ENCODE assay signal across 2 cellular contexts in the genomic region with DNA sequence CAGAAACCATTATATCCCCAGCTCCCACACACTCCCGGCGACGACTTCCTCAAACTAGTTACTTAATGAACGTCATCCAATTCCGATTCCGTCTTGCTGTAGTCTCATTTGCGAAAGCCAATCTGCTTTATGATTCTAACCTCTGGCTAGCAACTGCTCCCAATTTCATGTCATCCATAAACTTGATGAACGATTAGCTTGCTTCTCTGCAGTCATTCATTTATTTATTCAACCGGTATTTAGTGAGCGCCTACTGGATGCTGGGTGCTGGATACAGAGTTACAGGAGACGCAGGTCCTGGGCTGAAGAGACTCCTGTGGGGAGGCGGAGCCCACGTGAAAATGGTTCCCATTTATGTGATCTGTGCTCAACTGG.
TF ChIP-seq lines count a peak whose summit lies in the region.

No MANE protein-coding gene starts in this region.

TF ChIP-seq in HEK293, 187 proteins besides CTCF, POLR2A, EP300 and RAD21 (continued from another document and continues in another):
- no peak for TF ChIP-seq ZNF433 (tag by site-specific recombination; IDR thresholded peaks at IDR 0.05; ENCODE audit: low read depth)
- TF ChIP-seq ZNF391 (tag by site-specific recombination; IDR thresholded peaks at IDR 0.05; ENCODE audit: borderline replicate concordance, low read depth), result peak; percentile 38; the same call in 1 of the 2 replicates
- peak; percentile 97 for TF ChIP-seq ZNF792 (tag by site-specific recombination; IDR thresholded peaks at IDR 0.05)
- peak; percentile 93 for TF ChIP-seq ZNF664 (tag by site-specific recombination; IDR thresholded peaks at IDR 0.05)
- TF ChIP-seq ZBTB17 (tag by site-specific recombination; IDR thresholded peaks at IDR 0.05), result peak; percentile 71
- TF ChIP-seq WT1 (tag by site-specific recombination; IDR thresholded peaks at IDR 0.05), result peak; percentile 85
- TF ChIP-seq, protein P1, sequence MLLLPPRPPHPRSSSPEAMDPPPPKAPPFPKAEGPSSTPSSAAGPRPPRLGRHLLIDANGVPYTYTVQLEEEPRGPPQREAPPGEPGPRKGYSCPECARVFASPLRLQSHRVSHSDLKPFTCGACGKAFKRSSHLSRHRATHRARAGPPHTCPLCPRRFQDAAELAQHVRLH (tag by site-specific recombination; IDR thresholded peaks at IDR 0.05), result peak; percentile 26; the same call in 1 of the 2 replicates
- no peak for TF ChIP-seq ZNF157 (tag by site-specific recombination; IDR thresholded peaks at IDR 0.05)
- TF ChIP-seq ZNF600 (tag by site-specific recombination; IDR thresholded peaks at IDR 0.05), result peak; percentile 85; the same call in 1 of the 2 replicates
- peak; percentile 98 for TF ChIP-seq ZBTB20 (tag by site-specific recombination; IDR thresholded peaks at IDR 0.05)
- TF ChIP-seq OSR2 (tag by site-specific recombination; IDR thresholded peaks at IDR 0.05), result peak; percentile 95
- TF ChIP-seq, protein P2, sequence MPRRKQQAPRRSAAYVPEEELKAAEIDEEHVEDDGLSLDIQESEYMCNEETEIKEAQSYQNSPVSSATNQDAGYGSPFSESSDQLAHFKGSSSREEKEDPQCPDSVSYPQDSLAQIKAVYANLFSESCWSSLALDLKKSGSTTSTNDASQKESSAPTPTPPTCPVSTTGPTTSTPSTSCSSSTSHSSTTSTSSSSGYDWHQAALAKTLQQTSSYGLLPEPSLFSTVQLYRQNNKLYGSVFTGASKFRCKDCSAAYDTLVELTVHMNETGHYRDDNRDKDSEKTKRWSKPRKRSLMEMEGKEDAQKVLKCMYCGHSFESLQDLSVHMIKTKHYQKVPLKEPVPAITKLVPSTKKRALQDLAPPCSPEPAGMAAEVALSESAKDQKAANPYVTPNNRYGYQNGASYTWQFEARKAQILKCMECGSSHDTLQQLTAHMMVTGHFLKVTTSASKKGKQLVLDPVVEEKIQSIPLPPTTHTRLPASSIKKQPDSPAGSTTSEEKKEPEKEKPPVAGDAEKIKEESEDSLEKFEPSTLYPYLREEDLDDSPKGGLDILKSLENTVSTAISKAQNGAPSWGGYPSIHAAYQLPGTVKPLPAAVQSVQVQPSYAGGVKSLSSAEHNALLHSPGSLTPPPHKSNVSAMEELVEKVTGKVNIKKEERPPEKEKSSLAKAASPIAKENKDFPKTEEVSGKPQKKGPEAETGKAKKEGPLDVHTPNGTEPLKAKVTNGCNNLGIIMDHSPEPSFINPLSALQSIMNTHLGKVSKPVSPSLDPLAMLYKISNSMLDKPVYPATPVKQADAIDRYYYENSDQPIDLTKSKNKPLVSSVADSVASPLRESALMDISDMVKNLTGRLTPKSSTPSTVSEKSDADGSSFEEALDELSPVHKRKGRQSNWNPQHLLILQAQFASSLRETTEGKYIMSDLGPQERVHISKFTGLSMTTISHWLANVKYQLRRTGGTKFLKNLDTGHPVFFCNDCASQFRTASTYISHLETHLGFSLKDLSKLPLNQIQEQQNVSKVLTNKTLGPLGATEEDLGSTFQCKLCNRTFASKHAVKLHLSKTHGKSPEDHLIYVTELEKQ (tag by site-specific recombination; IDR thresholded peaks at IDR 0.05; ENCODE audit: borderline replicate concordance), result peak; percentile 57; the same call in 1 of the 2 replicates
- TF ChIP-seq, protein P3, sequence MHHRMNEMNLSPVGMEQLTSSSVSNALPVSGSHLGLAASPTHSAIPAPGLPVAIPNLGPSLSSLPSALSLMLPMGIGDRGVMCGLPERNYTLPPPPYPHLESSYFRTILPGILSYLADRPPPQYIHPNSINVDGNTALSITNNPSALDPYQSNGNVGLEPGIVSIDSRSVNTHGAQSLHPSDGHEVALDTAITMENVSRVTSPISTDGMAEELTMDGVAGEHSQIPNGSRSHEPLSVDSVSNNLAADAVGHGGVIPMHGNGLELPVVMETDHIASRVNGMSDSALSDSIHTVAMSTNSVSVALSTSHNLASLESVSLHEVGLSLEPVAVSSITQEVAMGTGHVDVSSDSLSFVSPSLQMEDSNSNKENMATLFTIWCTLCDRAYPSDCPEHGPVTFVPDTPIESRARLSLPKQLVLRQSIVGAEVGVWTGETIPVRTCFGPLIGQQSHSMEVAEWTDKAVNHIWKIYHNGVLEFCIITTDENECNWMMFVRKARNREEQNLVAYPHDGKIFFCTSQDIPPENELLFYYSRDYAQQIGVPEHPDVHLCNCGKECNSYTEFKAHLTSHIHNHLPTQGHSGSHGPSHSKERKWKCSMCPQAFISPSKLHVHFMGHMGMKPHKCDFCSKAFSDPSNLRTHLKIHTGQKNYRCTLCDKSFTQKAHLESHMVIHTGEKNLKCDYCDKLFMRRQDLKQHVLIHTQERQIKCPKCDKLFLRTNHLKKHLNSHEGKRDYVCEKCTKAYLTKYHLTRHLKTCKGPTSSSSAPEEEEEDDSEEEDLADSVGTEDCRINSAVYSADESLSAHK (tag by site-specific recombination; IDR thresholded peaks at IDR 0.05), result peak; percentile 47; the same call in 1 of the 2 replicates
- TF ChIP-seq RBAK (tag by site-specific recombination; IDR thresholded peaks at IDR 0.05), result no peak
- peak; percentile 79 for TF ChIP-seq ZNF629 (tag by site-specific recombination; IDR thresholded peaks at IDR 0.05)
- TF ChIP-seq GLIS1 (tag by site-specific recombination; IDR thresholded peaks at IDR 0.05), result peak; percentile 58
- TF ChIP-seq, protein P4, sequence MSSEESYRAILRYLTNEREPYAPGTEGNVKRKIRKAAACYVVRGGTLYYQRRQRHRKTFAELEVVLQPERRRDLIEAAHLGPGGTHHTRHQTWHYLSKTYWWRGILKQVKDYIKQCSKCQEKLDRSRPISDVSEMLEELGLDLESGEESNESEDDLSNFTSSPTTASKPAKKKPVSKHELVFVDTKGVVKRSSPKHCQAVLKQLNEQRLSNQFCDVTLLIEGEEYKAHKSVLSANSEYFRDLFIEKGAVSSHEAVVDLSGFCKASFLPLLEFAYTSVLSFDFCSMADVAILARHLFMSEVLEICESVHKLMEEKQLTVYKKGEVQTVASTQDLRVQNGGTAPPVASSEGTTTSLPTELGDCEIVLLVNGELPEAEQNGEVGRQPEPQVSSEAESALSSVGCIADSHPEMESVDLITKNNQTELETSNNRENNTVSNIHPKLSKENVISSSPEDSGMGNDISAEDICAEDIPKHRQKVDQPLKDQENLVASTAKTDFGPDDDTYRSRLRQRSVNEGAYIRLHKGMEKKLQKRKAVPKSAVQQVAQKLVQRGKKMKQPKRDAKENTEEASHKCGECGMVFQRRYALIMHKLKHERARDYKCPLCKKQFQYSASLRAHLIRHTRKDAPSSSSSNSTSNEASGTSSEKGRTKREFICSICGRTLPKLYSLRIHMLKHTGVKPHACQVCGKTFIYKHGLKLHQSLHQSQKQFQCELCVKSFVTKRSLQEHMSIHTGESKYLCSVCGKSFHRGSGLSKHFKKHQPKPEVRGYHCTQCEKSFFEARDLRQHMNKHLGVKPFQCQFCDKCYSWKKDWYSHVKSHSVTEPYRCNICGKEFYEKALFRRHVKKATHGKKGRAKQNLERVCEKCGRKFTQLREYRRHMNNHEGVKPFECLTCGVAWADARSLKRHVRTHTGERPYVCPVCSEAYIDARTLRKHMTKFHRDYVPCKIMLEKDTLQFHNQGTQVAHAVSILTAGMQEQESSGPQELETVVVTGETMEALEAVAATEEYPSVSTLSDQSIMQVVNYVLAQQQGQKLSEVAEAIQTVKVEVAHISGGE (tag by site-specific recombination; conservative IDR thresholded peaks at IDR 0.05; ENCODE audit: low read depth), result peak; percentile 80

TF ChIP-seq in K562, 482 proteins besides CTCF, POLR2A, EP300 and RAD21 (continued from another document):
- TF ChIP-seq, protein P5, sequence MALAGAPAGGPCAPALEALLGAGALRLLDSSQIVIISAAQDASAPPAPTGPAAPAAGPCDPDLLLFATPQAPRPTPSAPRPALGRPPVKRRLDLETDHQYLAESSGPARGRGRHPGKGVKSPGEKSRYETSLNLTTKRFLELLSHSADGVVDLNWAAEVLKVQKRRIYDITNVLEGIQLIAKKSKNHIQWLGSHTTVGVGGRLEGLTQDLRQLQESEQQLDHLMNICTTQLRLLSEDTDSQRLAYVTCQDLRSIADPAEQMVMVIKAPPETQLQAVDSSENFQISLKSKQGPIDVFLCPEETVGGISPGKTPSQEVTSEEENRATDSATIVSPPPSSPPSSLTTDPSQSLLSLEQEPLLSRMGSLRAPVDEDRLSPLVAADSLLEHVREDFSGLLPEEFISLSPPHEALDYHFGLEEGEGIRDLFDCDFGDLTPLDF (CRISPR knock-in tag; IDR thresholded peaks at IDR 0.05), result no peak
- TF ChIP-seq ZNF764 (CRISPR knock-in tag; IDR thresholded peaks at IDR 0.05; ENCODE audit: low read depth) (no peak), CC2D1A (IDR thresholded peaks at IDR 0.05) (no peak), KLF16 (IDR thresholded peaks at IDR 0.05) (peak; percentile 50; the same call in 1 of the 2 replicates), MTA3 (IDR thresholded peaks at IDR 0.05; ENCODE audit: borderline replicate concordance) (no peak), ZFP1 (CRISPR knock-in tag; IDR thresholded peaks at IDR 0.05) (no peak), ZNF384 (IDR thresholded peaks at IDR 0.05; ENCODE audit: low read depth, low read length) (no peak), CREM (IDR thresholded peaks at IDR 0.05; ENCODE audit: low read depth) (peak; percentile 37), ETS2 (tag; IDR thresholded peaks at IDR 0.05; ENCODE audit: borderline replicate concordance, poor library complexity, severe bottlenecking) (no peak), MIER1 (IDR thresholded peaks at IDR 0.05; ENCODE audit: low read depth) (no peak), ZNF696 (CRISPR knock-in tag; conservative IDR thresholded peaks at IDR 0.05) (no peak), SMARCB1 (IDR thresholded peaks at IDR 0.05; ENCODE audit: insufficient read length, low read depth) (no peak), ATF1 (CRISPR knock-in tag; IDR thresholded peaks at IDR 0.05) (no peak), ATF1 (tag; IDR thresholded peaks at IDR 0.05) (0 out of 2 replicates have a peak, but pooled peaks have one; percentile 8), POU5F1 (IDR thresholded peaks at IDR 0.05; ENCODE audit: borderline replicate concordance, low read depth, low read length, partially characterized antibody) (no peak), SPI1 (IDR thresholded peaks at IDR 0.05; ENCODE audit: borderline replicate concordance, low read depth, low read length) (peak; percentile 89), POLR2AphosphoS5 (IDR thresholded peaks at IDR 0.05; ENCODE audit: control insufficient read depth, insufficient read depth, low read depth, low read length) (no peak), BCOR (IDR thresholded peaks at IDR 0.05) (peak; percentile 27; the same call in 1 of the 2 replicates), CHD1 (IDR thresholded peaks at IDR 0.05; ENCODE audit: low read length) (no peak), SIX5 (IDR thresholded peaks at IDR 0.05; ENCODE audit: borderline replicate concordance in 1 of 2, insufficient read depth in 1 of 2, low read depth in 1 of 2, low read length in 2 of 2) (no peak), SRF (CRISPR knock-in tag; IDR thresholded peaks at IDR 0.05) (no peak), TEAD4 (IDR thresholded peaks at IDR 0.05; ENCODE audit: low read length) (peak; percentile 46; the same call in 1 of the 2 replicates), TEAD4 (CRISPR knock-in tag; IDR thresholded peaks at IDR 0.05; ENCODE audit: borderline replicate concordance) (no peak), SOX6 (IDR thresholded peaks at IDR 0.05) (no peak), LARP7 (IDR thresholded peaks at IDR 0.05) (no peak), ARID1B (IDR thresholded peaks at IDR 0.05) (0 out of 2 replicates have a peak, but pooled peaks have one; percentile 21), ZKSCAN8 (CRISPR knock-in tag; IDR thresholded peaks at IDR 0.05) (peak; percentile 92), LEF1 (IDR thresholded peaks at IDR 0.05) (no peak), KDM1A (IDR thresholded peaks at IDR 0.05) (no peak), CXXC5 (CRISPR knock-in tag; IDR thresholded peaks at IDR 0.05) (peak; percentile 46; the same call in 1 of the 2 replicates), STAT5A (IDR thresholded peaks at IDR 0.05; ENCODE audit: borderline replicate concordance, low read length) (no peak), THRAP3 (IDR thresholded peaks at IDR 0.05; ENCODE audit: borderline replicate concordance) (no peak), ILF3 (IDR thresholded peaks at IDR 0.05; ENCODE audit: borderline replicate concordance) (no peak), KAT8 (IDR thresholded peaks at IDR 0.05; ENCODE audit: low read depth) (no peak)
- TF ChIP-seq, protein P6, sequence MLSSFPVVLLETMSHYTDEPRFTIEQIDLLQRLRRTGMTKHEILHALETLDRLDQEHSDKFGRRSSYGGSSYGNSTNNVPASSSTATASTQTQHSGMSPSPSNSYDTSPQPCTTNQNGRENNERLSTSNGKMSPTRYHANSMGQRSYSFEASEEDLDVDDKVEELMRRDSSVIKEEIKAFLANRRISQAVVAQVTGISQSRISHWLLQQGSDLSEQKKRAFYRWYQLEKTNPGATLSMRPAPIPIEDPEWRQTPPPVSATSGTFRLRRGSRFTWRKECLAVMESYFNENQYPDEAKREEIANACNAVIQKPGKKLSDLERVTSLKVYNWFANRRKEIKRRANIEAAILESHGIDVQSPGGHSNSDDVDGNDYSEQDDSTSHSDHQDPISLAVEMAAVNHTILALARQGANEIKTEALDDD (IDR thresholded peaks at IDR 0.05), result 0 out of 2 replicates have a peak, but pooled peaks have one; percentile 32
- TF ChIP-seq, protein P7, sequence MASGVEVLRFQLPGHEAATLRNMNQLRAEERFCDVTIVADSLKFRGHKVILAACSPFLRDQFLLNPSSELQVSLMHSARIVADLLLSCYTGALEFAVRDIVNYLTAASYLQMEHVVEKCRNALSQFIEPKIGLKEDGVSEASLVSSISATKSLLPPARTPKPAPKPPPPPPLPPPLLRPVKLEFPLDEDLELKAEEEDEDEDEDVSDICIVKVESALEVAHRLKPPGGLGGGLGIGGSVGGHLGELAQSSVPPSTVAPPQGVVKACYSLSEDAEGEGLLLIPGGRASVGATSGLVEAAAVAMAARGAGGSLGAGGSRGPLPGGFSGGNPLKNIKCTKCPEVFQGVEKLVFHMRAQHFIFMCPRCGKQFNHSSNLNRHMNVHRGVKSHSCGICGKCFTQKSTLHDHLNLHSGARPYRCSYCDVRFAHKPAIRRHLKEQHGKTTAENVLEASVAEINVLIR (CRISPR knock-in tag; IDR thresholded peaks at IDR 0.05), result no peak
- TF ChIP-seq, protein P8, sequence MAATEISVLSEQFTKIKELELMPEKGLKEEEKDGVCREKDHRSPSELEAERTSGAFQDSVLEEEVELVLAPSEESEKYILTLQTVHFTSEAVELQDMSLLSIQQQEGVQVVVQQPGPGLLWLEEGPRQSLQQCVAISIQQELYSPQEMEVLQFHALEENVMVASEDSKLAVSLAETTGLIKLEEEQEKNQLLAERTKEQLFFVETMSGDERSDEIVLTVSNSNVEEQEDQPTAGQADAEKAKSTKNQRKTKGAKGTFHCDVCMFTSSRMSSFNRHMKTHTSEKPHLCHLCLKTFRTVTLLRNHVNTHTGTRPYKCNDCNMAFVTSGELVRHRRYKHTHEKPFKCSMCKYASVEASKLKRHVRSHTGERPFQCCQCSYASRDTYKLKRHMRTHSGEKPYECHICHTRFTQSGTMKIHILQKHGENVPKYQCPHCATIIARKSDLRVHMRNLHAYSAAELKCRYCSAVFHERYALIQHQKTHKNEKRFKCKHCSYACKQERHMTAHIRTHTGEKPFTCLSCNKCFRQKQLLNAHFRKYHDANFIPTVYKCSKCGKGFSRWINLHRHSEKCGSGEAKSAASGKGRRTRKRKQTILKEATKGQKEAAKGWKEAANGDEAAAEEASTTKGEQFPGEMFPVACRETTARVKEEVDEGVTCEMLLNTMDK (IDR thresholded peaks at IDR 0.05; ENCODE audit: borderline replicate concordance, insufficient read depth, low read depth, low read length, poor library complexity, severe bottlenecking), result no peak
